Comparison of ENCODE assay signal across 8 cellular contexts in the genomic region with DNA sequence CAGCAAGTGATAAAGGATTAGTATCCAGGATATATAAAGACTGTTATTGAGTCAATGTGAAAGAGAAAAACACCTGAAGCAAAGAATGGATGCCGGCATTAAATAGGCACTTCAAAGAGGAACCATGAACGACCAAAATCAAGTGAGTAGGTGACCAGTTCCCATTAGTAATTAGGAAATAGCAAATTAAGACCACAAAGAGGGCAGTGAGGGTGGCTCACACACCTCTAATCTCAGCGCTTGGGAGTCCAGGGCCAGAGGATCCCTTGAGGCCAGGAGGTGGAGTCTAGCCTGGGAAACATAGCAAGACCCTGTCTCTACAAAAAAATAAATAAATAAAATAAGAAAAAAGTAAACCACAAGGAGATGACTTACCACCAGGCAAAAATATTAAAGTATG. TPM values are rescaled to one million over a fixed set of nuclear protein-coding genes. Genes with fewer than 3 reads are reported as not detected.
A peak's percentile ranks its signal among the peaks of the same experiment; 100 is the strongest.
DNase-seq lines count a peak whose midpoint lies in the region; ATAC-seq and TF ChIP-seq lines count a peak whose summit lies in the region.

No MANE protein-coding gene starts in this region.

- H3K9me3 Mint-ChIP-seq in HFFc6, result no peaks in the 10 kb centered on the region
- H3K9me3 Mint-ChIP-seq in MCF 10A (ENCODE audit: unreplicated experiment), result no peaks in the 10 kb centered on the region
- H3K9me3 Mint-ChIP-seq in natural killer cell treated with Interleukin-12 subunit alpha and Interleukin-12 subunit beta and Interleukin-15 and Interleukin-18, amount 100 ng/mL, for 72 hours, result no peaks in the 10 kb centered on the region

- peaks cover 13% of the 10 kb centered on the region for H3K27me3 Mint-ChIP-seq in HFFc6 (ENCODE audit: insufficient read depth)
- no peaks in the 10 kb centered on the region for H3K27me3 Mint-ChIP-seq in MCF 10A (ENCODE audit: insufficient read depth, unreplicated experiment)
- peaks cover 20 to 26% of the 10 kb centered on the region in 2 donors for H3K27me3 Mint-ChIP-seq in natural killer cell treated with Interleukin-12 subunit alpha and Interleukin-12 subunit beta and Interleukin-15 and Interleukin-18, amount 100 ng/mL, for 72 hours

- no peak for TF ChIP-seq CTCF in BJ (IDR thresholded peaks at IDR 0.05; ENCODE audit: insufficient read depth, low read depth, low read length)
- TF ChIP-seq CTCF in HFFc6 (IDR thresholded peaks at IDR 0.05), result no peak
- TF ChIP-seq CTCF in MCF 10A (IDR thresholded peaks at IDR 0.05; ENCODE audit: unreplicated experiment), result no peak

- CTCF ChIA-PET in BJ (lab: Yijun Ruan, JAX), result no interaction called here
- CTCF ChIA-PET in MCF 10A (lab: Yijun Ruan, JAX), result no interaction called here

- no peaks in the 10 kb centered on the region for H3K27me3 ChIP-seq in BJ (ENCODE audit: control insufficient read depth, insufficient read depth, low read length)

- H3K4me3 ChIP-seq in BJ (ENCODE audit: low read depth, low read length), result peak overlapping the region; percentile 77

- H3K36me3 Mint-ChIP-seq in HFFc6 (ENCODE audit: low read depth), result no peaks in the 10 kb centered on the region
- no peaks in the 10 kb centered on the region for H3K36me3 Mint-ChIP-seq in MCF 10A (ENCODE audit: insufficient read depth, unreplicated experiment)
- H3K36me3 Mint-ChIP-seq in natural killer cell treated with Interleukin-12 subunit alpha and Interleukin-12 subunit beta and Interleukin-15 and Interleukin-18, amount 100 ng/mL, for 72 hours, result no peaks in the 10 kb centered on the region

- H3K4me3 Mint-ChIP-seq in HFFc6, result peak overlapping the region; percentile 82
- H3K4me3 Mint-ChIP-seq in MCF 10A (ENCODE audit: unreplicated experiment), result peak overlapping the region; percentile 69
- H3K4me3 Mint-ChIP-seq in natural killer cell treated with Interleukin-12 subunit alpha and Interleukin-12 subunit beta and Interleukin-15 and Interleukin-18, amount 100 ng/mL, for 72 hours, result peak overlapping the region; percentile 68

- H3K27ac Mint-ChIP-seq in HFFc6, result peak overlapping the region; percentile 26
- no peak overlapping the region for H3K27ac Mint-ChIP-seq in MCF 10A (ENCODE audit: low read depth, unreplicated experiment)
- no peak overlapping the region for H3K27ac Mint-ChIP-seq in natural killer cell treated with Interleukin-12 subunit alpha and Interleukin-12 subunit beta and Interleukin-15 and Interleukin-18, amount 100 ng/mL, for 72 hours

- intact Hi-C loops in MCF 10A (cut with micrococcal nuclease), result no loop called here

- no TSS peak for BruUV-seq in MCF 10A (replicated peaks; lab: Mats Ljungman, UMichigan)

- ATAC-seq in natural killer cell treated with Interleukin-12 subunit alpha and Interleukin-12 subunit beta and Interleukin-15 and Interleukin-18, amount 100 ng/mL, for 72 hours, result no peak
- ATAC-seq in GM19023 (IDR thresholded peaks at IDR 0.05; ENCODE audit: unreplicated experiment) (no peak), GM18858 (IDR thresholded peaks at IDR 0.05; ENCODE audit: unreplicated experiment) (no peak)

- POLR2A ChIA-PET in BJ (lab: Charles Lee) (no interaction called here), MCF 10A (lab: Yijun Ruan, JAX) (no interaction called here)

- H3K4me1 Mint-ChIP-seq in HFFc6 (ENCODE audit: low read depth) (peaks cover 24% of the 10 kb centered on the region), MCF 10A (ENCODE audit: insufficient read depth, unreplicated experiment) (peaks cover 6% of the 10 kb centered on the region)
- H3K4me1 Mint-ChIP-seq in natural killer cell treated with Interleukin-12 subunit alpha and Interleukin-12 subunit beta and Interleukin-15 and Interleukin-18, amount 100 ng/mL, for 72 hours (ENCODE audit: low read depth in 2 of 2), result peaks cover 4 to 11% of the 10 kb centered on the region in 2 donors

- DNase-seq in BJ (ENCODE audit: low read depth) (no peak), HFFc6 (no peak), MCF 10A (ENCODE audit: unreplicated experiment) (no peak), AG08396 (ENCODE audit: low spot score) (no peak)
- no peak for DNase-seq in natural killer cell treated with Interleukin-12 subunit alpha and Interleukin-12 subunit beta and Interleukin-15 and Interleukin-18, amount 100 ng/mL, for 72 hours (ENCODE audit: low spot score)
- DNase-seq in activated CD4-positive, CD25-positive, alpha-beta regulatory T cell (lab: John Stamatoyannopoulos, UW), result no peak

- no peaks in the 10 kb centered on the region for H3K36me3 ChIP-seq in BJ (ENCODE audit: control insufficient read depth, insufficient read depth, low read length)

RNA-seq across cellular contexts. Expression of gene ANTXRL, which starts 1.5 kb away (rescaled TPM):
- not detected in 2 replicates for polyA plus RNA-seq in BJ (2011; rRNA removed)
- polyA minus RNA-seq in BJ (2011; rRNA and poly(A)+ RNA removed), result not detected in 2 replicates
- total RNA-seq in HFFc6 (2021; fragmentation: NEBNext Ultra II Directional; extraction: Animal tissue kit (Norgen Biotek cat#: 25700)), result not detected
- total RNA-seq in MCF 10A (2022), result not detected in 2 replicates
- total RNA-seq in natural killer cell treated with Interleukin-12 subunit alpha and Interleukin-12 subunit beta and Interleukin-15 and Interleukin-18, amount 100 ng/mL, for 72 hours, result not detected
